18 cellular contexts compared by ENCODE assay signal in the genomic region with DNA sequence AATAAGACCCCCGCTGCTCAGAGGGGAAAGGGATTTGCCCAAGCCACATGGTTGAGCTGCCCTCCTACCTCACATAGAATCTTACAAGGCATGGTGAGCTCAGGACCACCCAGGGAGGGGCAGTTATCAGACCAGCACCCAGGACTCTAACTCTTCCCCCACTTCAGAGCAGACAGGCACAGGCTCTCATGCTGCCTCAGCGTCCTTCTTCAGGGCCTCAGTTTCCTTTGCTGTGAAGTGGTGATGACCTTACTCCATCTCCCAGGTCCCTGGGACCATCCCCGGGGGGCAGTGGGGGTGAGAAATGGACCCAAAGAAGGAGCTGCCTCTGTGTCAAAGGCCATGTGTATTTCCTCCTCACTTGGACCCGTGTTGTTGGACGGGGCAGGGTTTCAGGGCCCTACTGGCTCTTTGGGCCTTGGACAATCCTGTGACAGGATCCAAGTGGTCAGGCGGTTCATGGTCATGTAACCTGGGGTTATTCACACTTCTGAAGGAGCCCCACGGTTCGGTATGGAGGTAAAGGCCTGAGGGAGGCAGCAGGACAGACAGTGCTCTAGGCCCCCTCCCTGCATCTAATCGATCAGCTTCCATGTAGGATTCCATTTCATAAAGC. TPM values are rescaled to one million over a fixed set of nuclear protein-coding genes. Genes with fewer than 3 reads are reported as not detected.
"Had no signal": no experiment of that assay in that cellular context is flagged by ENCODE, and none has a peak within 500 bp of the region (broad histone marks: within the 10 kb centered on the region; RNA-seq: fewer than 3 reads in every experiment).

No MANE protein-coding gene starts in this region.

- H3K4me3 Mint-ChIP-seq: activated CD4-positive, alpha-beta T cell treated with anti-CD3 and anti-CD28 coated beads, Interleukin-2, amount 10 ng/mL, durations not matched to agents 24 days and 14 days; naive B cell; stimulated activated naive CD8-positive, alpha-beta T cell treated with anti-CD3 and anti-CD28 coated beads, Interleukin-15, Interleukin-2, amounts not matched to agents 100 ng/mL and 50 ng/mL, for 24 hours; T-cell had no signal

- H3K36me3 Mint-ChIP-seq: activated naive CD4-positive, alpha-beta T cell treated with anti-CD3 and anti-CD28 coated beads, Interleukin-2, amount 50 U/mL, for 72 hours; naive B cell; T-cell had no signal

- H3K4me3 ChIP-seq: gastroesophageal sphincter, lower lobe of right lung, right lobe of liver, testis had no signal

- H3K9me3 Mint-ChIP-seq: activated CD4-positive, alpha-beta T cell treated with anti-CD3 and anti-CD28 coated beads, Interleukin-2, amount 10 ng/mL, durations not matched to agents 24 days and 14 days; activated naive CD4-positive, alpha-beta T cell treated with anti-CD3 and anti-CD28 coated beads, Interleukin-2, amount 50 U/mL, for 72 hours; naive B cell; stimulated activated naive CD8-positive, alpha-beta T cell treated with anti-CD3 and anti-CD28 coated beads, Interleukin-15, Interleukin-2, amounts not matched to agents 100 ng/mL and 50 ng/mL, for 24 hours; T-cell had no signal

- H3K27ac Mint-ChIP-seq: activated CD4-positive, alpha-beta T cell treated with anti-CD3 and anti-CD28 coated beads, Interleukin-2, amount 10 ng/mL, durations not matched to agents 24 days and 14 days; activated naive CD4-positive, alpha-beta T cell treated with anti-CD3 and anti-CD28 coated beads, Interleukin-2, amount 50 U/mL, for 72 hours; naive B cell; progenitor cell of endocrine pancreas; stimulated activated naive CD8-positive, alpha-beta T cell treated with anti-CD3 and anti-CD28 coated beads, Interleukin-15, Interleukin-2, amounts not matched to agents 100 ng/mL and 50 ng/mL, for 24 hours; T-cell had no signal

- H3K4me1 ChIP-seq: right lobe of liver had no signal

- H3K9me3 ChIP-seq: gastroesophageal sphincter, lower lobe of right lung, neutrophil, right lobe of liver, testis had no signal

- H3K4me1 Mint-ChIP-seq: naive B cell, T-cell had no signal

- ATAC-seq: activated naive CD4-positive, alpha-beta T cell treated with anti-CD3 and anti-CD28 coated beads, Interleukin-2, amount 50 U/mL, for 72 hours; gastroesophageal sphincter; lower lobe of right lung; right lobe of liver; T-cell had no signal

- H3K27ac ChIP-seq: gastroesophageal sphincter, lower lobe of right lung, neutrophil, right lobe of liver, testis, VCaP had no signal

- H3K27me3 ChIP-seq: neutrophil, right lobe of liver, testis had no signal

- H3K27me3 Mint-ChIP-seq: naive B cell; stimulated activated naive CD8-positive, alpha-beta T cell treated with anti-CD3 and anti-CD28 coated beads, Interleukin-15, Interleukin-2, amounts not matched to agents 100 ng/mL and 50 ng/mL, for 24 hours; T-cell had no signal

- DNase-seq: activated CD4-positive, alpha-beta T cell treated with anti-CD3 and anti-CD28 coated beads, Interleukin-2, amount 10 ng/mL, durations not matched to agents 24 days and 14 days; effector CD4-positive, alpha-beta T cell; lower lobe of right lung; naive B cell; stimulated activated CD4-positive, alpha-beta T cell treated with anti-CD3 and anti-CD28 coated beads, Interleukin-12 subunit alpha, Interleukin-12 subunit beta, amount 100 ng/mL, for 4 hours; T1000; testis had no signal

- H3K36me3 ChIP-seq: neutrophil, right lobe of liver had no signal

RNA-seq across cellular contexts. Expression of a gene that starts 31.7 kb away (rescaled TPM):
- total RNA-seq: activated CD4-positive, alpha-beta T cell treated with anti-CD3 and anti-CD28 coated beads, Interleukin-2, amount 10 ng/mL, durations not matched to agents 24 days and 14 days; activated CD8-positive, alpha-beta memory T cell treated with anti-CD3 and anti-CD28 coated beads for 36 hours; fibroblast of lung; progenitor cell of endocrine pancreas had no signal

RNA-seq across cellular contexts. Expression of a gene that starts 48.5 kb away (rescaled TPM):
- total RNA-seq: activated CD4-positive, alpha-beta T cell treated with anti-CD3 and anti-CD28 coated beads, Interleukin-2, amount 10 ng/mL, durations not matched to agents 24 days and 14 days; activated CD8-positive, alpha-beta memory T cell treated with anti-CD3 and anti-CD28 coated beads for 36 hours; activated naive CD4-positive, alpha-beta T cell treated with anti-CD3 and anti-CD28 coated beads, Interleukin-2, amount 50 U/mL, for 72 hours; cerebellum; gastroesophageal sphincter; lower lobe of right lung; right lobe of liver had no signal
